Comparison of ENCODE assay signal across 8 cellular contexts in genomic region chr12:57632898-57633825, GRCh38. TPM values are rescaled to one million over a fixed set of nuclear protein-coding genes. Genes with fewer than 3 reads are reported as not detected.
A peak's percentile ranks its signal among the peaks of the same experiment; 100 is the strongest.
DNase-seq lines count a peak whose midpoint lies in the region; ATAC-seq and TF ChIP-seq lines count a peak whose summit lies in the region.

TSS of gene B4GALNT1 (minus strand) at chr12:57633201. CDS start at chr12:57632132, 1,069 bp downstream.

- DNase-seq in DMS153 treated with DMSO at 0.1 percent for 48 hours (lab: John Stamatoyannopoulos, UW; ENCODE audit: unreplicated experiment) (peak; percentile 57), Kasumi-1 (lab: John Stamatoyannopoulos, UW) (peak; percentile 55 to 70), RWPE2 (ENCODE audit: low spot score) (peak; percentile 60), glutamatergic neuron (peak; percentile 87), omental fat pad (ENCODE audit: low spot score) (no peak), ureter (ENCODE audit: low spot score) (peak; percentile 41)
- DNase-seq in activated naive CD4-positive, alpha-beta T cell treated with anti-CD3 and anti-CD28 coated beads for 36 hours: peak; percentile 65

- no peaks in the 10 kb centered on the region for H3K36me3 Mint-ChIP-seq in activated naive CD4-positive, alpha-beta T cell treated with anti-CD3 and anti-CD28 coated beads for 36 hours (ENCODE audit: low read depth)
- H3K36me3 Mint-ChIP-seq in glutamatergic neuron (ENCODE audit: unreplicated experiment): peaks cover 5% of the 10 kb centered on the region

- CTCF ChIA-PET in activated naive CD4-positive, alpha-beta T cell treated with anti-CD3 and anti-CD28 coated beads for 36 hours (lab: Charles Lee): interaction anchor here (0.6 to 3.5 kb wide), 17 partner anchors 12 to 280 kb away, joined by 3 to 37 read pairs (median 3); no protein-coding TSS in a partner anchor

- H3K27ac ChIP-seq in RWPE2 (ENCODE audit: poor library complexity, severe bottlenecking): no peak within 1 kb of the TSS

- no peaks in the 10 kb centered on the region for H3K4me1 ChIP-seq in RWPE2 (ENCODE audit: insufficient read depth, poor library complexity, severe bottlenecking)

- H3K4me3 Mint-ChIP-seq in activated naive CD4-positive, alpha-beta T cell treated with anti-CD3 and anti-CD28 coated beads for 36 hours: peak within 1 kb of the TSS; percentile 73
- peak within 1 kb of the TSS; percentile 91 for H3K4me3 Mint-ChIP-seq in glutamatergic neuron (ENCODE audit: unreplicated experiment)

- H3K4me1 Mint-ChIP-seq in activated naive CD4-positive, alpha-beta T cell treated with anti-CD3 and anti-CD28 coated beads for 36 hours (ENCODE audit: low read depth): peaks cover 8% of the 10 kb centered on the region
- peaks cover 10% of the 10 kb centered on the region for H3K4me1 Mint-ChIP-seq in glutamatergic neuron (ENCODE audit: low read depth, unreplicated experiment)

- no peaks in the 10 kb centered on the region for H3K36me3 ChIP-seq in RWPE2 (ENCODE audit: low read depth)

- intact Hi-C loops in activated naive CD4-positive, alpha-beta T cell treated with anti-CD3 and anti-CD28 coated beads for 36 hours (cut with micrococcal nuclease): loop anchor here (1.0 to 5.0 kb wide), 8 partner anchors 12 to 264 kb away; partner anchors contain the start of genes ARHGEF25 and GLI1

- no peaks in the 10 kb centered on the region for H3K9me3 ChIP-seq in RWPE2 (ENCODE audit: severe bottlenecking)

- ATAC-seq in GM21526 (IDR thresholded peaks at IDR 0.05; ENCODE audit: low FRiP score, unreplicated experiment) (peak; percentile 82), RWPE2 (ENCODE audit: low read depth) (peak; percentile 82), omental fat pad (ENCODE audit: low FRiP score) (peak; percentile 92)

- peak within 1 kb of the TSS; percentile 48 for H3K4me3 ChIP-seq in RWPE2 (ENCODE audit: severe bottlenecking)

- no peaks in the 10 kb centered on the region for H3K9me3 Mint-ChIP-seq in activated naive CD4-positive, alpha-beta T cell treated with anti-CD3 and anti-CD28 coated beads for 36 hours
- peaks cover 9% of the 10 kb centered on the region for H3K9me3 Mint-ChIP-seq in glutamatergic neuron (ENCODE audit: unreplicated experiment)

- H3K27ac Mint-ChIP-seq in activated naive CD4-positive, alpha-beta T cell treated with anti-CD3 and anti-CD28 coated beads for 36 hours: no peak within 1 kb of the TSS
- H3K27ac Mint-ChIP-seq in glutamatergic neuron (ENCODE audit: unreplicated experiment): no peak within 1 kb of the TSS

- peaks cover 50% of the 10 kb centered on the region for H3K27me3 Mint-ChIP-seq in activated naive CD4-positive, alpha-beta T cell treated with anti-CD3 and anti-CD28 coated beads for 36 hours (ENCODE audit: low read depth)
- peaks cover 32% of the 10 kb centered on the region for H3K27me3 Mint-ChIP-seq in glutamatergic neuron (ENCODE audit: unreplicated experiment)

- peaks cover 3% of the 10 kb centered on the region for H3K27me3 ChIP-seq in RWPE2 (ENCODE audit: insufficient read depth, poor library complexity, severe bottlenecking)

- TF ChIP-seq CTCF in RWPE2 (IDR thresholded peaks at IDR 0.05; ENCODE audit: poor library complexity, severe bottlenecking) (peak; percentile 92), glutamatergic neuron (IDR thresholded peaks at IDR 0.05; ENCODE audit: partially characterized antibody, unreplicated experiment) (peak; percentile 86), omental fat pad (IDR thresholded peaks at IDR 0.05) (peak in 1 of 3 donors; percentile 39)

RNA-seq across cellular contexts. Expression of gene B4GALNT1, which starts in this region (rescaled TPM):
- total RNA-seq in activated naive CD4-positive, alpha-beta T cell treated with anti-CD3 and anti-CD28 coated beads for 36 hours: 1 to 10 TPM; 1.4 to 1.8 TPM
- total RNA-seq in glutamatergic neuron (ENCODE audit: unreplicated experiment): 83.9 TPM
- total RNA-seq in omental fat pad: 1 to 10 TPM in 2 of 4 donors, under 1 TPM in 2; 0.36 to 3.0 (median 1.0) TPM
- 3.3 TPM for total RNA-seq in ureter

Comparison
In these comparisons a context has a peak if more than half of its experiments do, and no peak if none do; other contexts are left out.
1. RNA of gene B4GALNT1 (total RNA-seq): 83.9 TPM in glutamatergic neuron (single experiment); 3.3 TPM in ureter (single experiment), 1.4 to 1.8 TPM in activated naive CD4-positive, alpha-beta T cell treated with anti-CD3 and anti-CD28 coated beads for 36 hours and 0.36 to 3.0 TPM in omental fat pad; every median in the first group is over 10 times any median in the second.
2. Peak in every context shown above with its lines, with median percentiles within 50 percentile points of each other: ATAC-seq.